Comparison of ENCODE assay signal across 8 cellular contexts in genomic region chr2:172465417-172466334, GRCh38. TPM values are rescaled to one million over a fixed set of nuclear protein-coding genes. Genes with fewer than 3 reads are reported as not detected.
DNase-seq lines count a peak whose midpoint lies in the region; ATAC-seq, FAIRE-seq and TF ChIP-seq lines count a peak whose summit lies in the region.

No MANE protein-coding gene starts in this region.

- peak overlapping the region; percentile 36 for H3K9ac ChIP-seq in keratinocyte (ENCODE audit: control insufficient read depth, extremely low read depth, insufficient read depth, low read length)

- H3K79me2 ChIP-seq in keratinocyte (ENCODE audit: control insufficient read depth, insufficient read depth, low read length) = peaks cover 76% of the 10 kb centered on the region

- peak; percentile 68 for DNase-seq in BE2C
- DNase-seq in H4 (ENCODE audit: low spot score) = peak; percentile 82
- DNase-seq in NCI-H2227 (lab: John Stamatoyannopoulos, UW; ENCODE audit: unreplicated experiment) = peak; percentile 92
- peak; percentile 69 to 75 for DNase-seq in breast epithelium (ENCODE audit: low spot score in 2 of 2)
- DNase-seq in keratinocyte (ENCODE audit: low read depth, low spot score) = no peak
- peak; percentile 37 to 49 for DNase-seq in stimulated activated CD4-positive, alpha-beta T cell treated with anti-CD3 and anti-CD28 coated beads, Interleukin-1b, Interleukin-23, amount 100 ng/mL, for 1 hour (ENCODE audit: low read depth in 2 of 2)

- H3K36me3 ChIP-seq in BE2C (no peaks in the 10 kb centered on the region), breast epithelium (no peaks in the 10 kb centered on the region), keratinocyte (ENCODE audit: control insufficient read depth in 2 of 2, extremely low read depth in 1 of 2, insufficient read depth in 2 of 2, low read length in 2 of 2) (peaks cover 12 to 50% of the 10 kb centered on the region in 2 experiments)

- no peaks in the 10 kb centered on the region for H3K4me1 ChIP-seq in BE2C
- peaks cover 0 to 13% of the 10 kb centered on the region in 2 donors for H3K4me1 ChIP-seq in breast epithelium
- peaks cover 50% of the 10 kb centered on the region for H3K4me1 ChIP-seq in keratinocyte (ENCODE audit: control insufficient read depth, extremely low read depth, insufficient read depth, low read length)

- TF ChIP-seq POLR2A in breast epithelium (IDR thresholded peaks at IDR 0.05) = no peak

- H3K9me3 ChIP-seq in BE2C (no peaks in the 10 kb centered on the region), breast epithelium (no peaks in the 10 kb centered on the region), keratinocyte (ENCODE audit: control insufficient read depth, low read depth, low read length) (no peaks in the 10 kb centered on the region)

- peak overlapping the region; percentile 31 for H3K4me2 ChIP-seq in keratinocyte (ENCODE audit: control insufficient read depth, extremely low read depth, insufficient read depth, low read depth, low read length)

- H4K20me1 ChIP-seq in keratinocyte (ENCODE audit: control insufficient read depth, extremely low read depth, insufficient read depth, low read length) = peaks cover 13% of the 10 kb centered on the region

- H3K27me3 ChIP-seq in BE2C = no peaks in the 10 kb centered on the region; the same call in 1 of the 2 replicates
- H3K27me3 ChIP-seq in breast epithelium = peaks cover 0 to 3% of the 10 kb centered on the region in 2 donors
- H3K27me3 ChIP-seq in keratinocyte (ENCODE audit: control insufficient read depth, extremely low read depth, insufficient read depth, low read length) = no peaks in the 10 kb centered on the region

- H3K4me3 ChIP-seq in BE2C (ENCODE audit: low read depth, low read length) = peak overlapping the region; percentile 46
- peak overlapping the region in 2 of 3 donors; percentile 14 to 35 for H3K4me3 ChIP-seq in breast epithelium
- H3K4me3 ChIP-seq in keratinocyte (ENCODE audit: control insufficient read depth in 2 of 3, extremely low read depth in 1 of 3, insufficient read depth in 2 of 3, low read depth in 1 of 3, low read length in 3 of 3) = no peak overlapping the region

- H3K27ac ChIP-seq in VCaP (peak overlapping the region; percentile 96), breast epithelium (peak overlapping the region; percentile 25 to 59), keratinocyte (ENCODE audit: control insufficient read depth, insufficient read depth, low read length) (peak overlapping the region; percentile 76)

- dilution Hi-C loops in keratinocyte (cut with MboI; ENCODE audit: extremely low pct_ligation_motif_present, low sequenced_read_pairs) = no loop called here

- intact Hi-C loops in breast epithelium (cut with DNase I; ENCODE audit: low total_unique reads) = no loop called here

- no peak overlapping the region for H2AFZ ChIP-seq in keratinocyte (ENCODE audit: control insufficient read depth, low read length)

- peak; percentile 82 for FAIRE-seq in keratinocyte (lab: Jason Lieb, UNC)

- TF ChIP-seq CTCF in BE2C (IDR thresholded peaks at IDR 0.05; ENCODE audit: low read depth, low read length) = peak; percentile 77
- peak; percentile 91 for TF ChIP-seq CTCF in VCaP (conservative IDR thresholded peaks at IDR 0.05)
- peak; percentile 85 to 93 (median 89) for TF ChIP-seq CTCF in breast epithelium (IDR thresholded peaks at IDR 0.05)
- TF ChIP-seq CTCF in keratinocyte (optimal IDR thresholded peaks at IDR 0.05 in 1 of 3, IDR thresholded peaks at IDR 0.05 in 1 of 3, conservative IDR thresholded peaks at IDR 0.05 in 1 of 3; ENCODE audit: extremely low read depth in 1 of 3, insufficient read depth in 2 of 3, low read length in 3 of 3) = peak; percentile 68 to 91 (median 76)

- ATAC-seq in HG03159 (IDR thresholded peaks at IDR 0.05; ENCODE audit: unreplicated experiment) = no peak

- peaks cover 3% of the 10 kb centered on the region for H3K9me1 ChIP-seq in keratinocyte (ENCODE audit: control insufficient read depth, extremely low read depth, insufficient read depth, low read length)

RNA-seq across cellular contexts. Expression of gene ITGA6, which starts 38.3 kb away (rescaled TPM):
- 1.5 TPM for polyA plus RNA-seq in BE2C (2012; ENCODE audit: insufficient read depth, insufficient read length, low read depth)
- 26.8 and 29.1 TPM in 2 replicates for total RNA-seq in H4 (2014; rRNA removed; shearing (Covaris generic))
- total RNA-seq in breast epithelium = 10 to 100 TPM; 45.9 to 99.5 (median 93.1) TPM
- polyA plus RNA-seq in keratinocyte = 258 to 441 TPM (median 273 TPM) in 3 replicates
- polyA plus RNA-seq in keratinocyte (2011; ENCODE audit: low read depth) = 360 TPM
- polyA plus RNA-seq in keratinocyte (2011; cell fraction: cytosol; rRNA removed) = 148 and 205 TPM in 2 replicates
- polyA plus RNA-seq in keratinocyte (2011; cell fraction: nucleus; rRNA removed) = 661 and 820 TPM in 2 replicates
- 169 and 660 TPM in 2 replicates for polyA plus RNA-seq in keratinocyte (2012; ENCODE audit: low replicate concordance)
- 374 to 691 TPM (median 492 TPM) in 3 replicates for polyA minus RNA-seq in keratinocyte
- polyA minus RNA-seq in keratinocyte (2011; cell fraction: cytosol; rRNA and poly(A)+ RNA removed) = 252 TPM
- 750 and 1,558 TPM in 2 replicates for polyA minus RNA-seq in keratinocyte (2011; cell fraction: nucleus; rRNA and poly(A)+ RNA removed)

Comparison
In these comparisons a context has a peak if more than half of its experiments do, and no peak if none do; other contexts are left out.
1. H3K4me3 ChIP-seq: peak in BE2C (single experiment) and breast epithelium (2 of 3); none in keratinocyte (0 of 3).
2. H3K27ac ChIP-seq: peak in every context shown above with its lines; median percentile 96 in VCaP; 76 in keratinocyte; 42 in breast epithelium.
3. Peak in every context shown above with its lines, with median percentiles within 50 percentile points of each other: CTCF ChIP-seq.